30 cellular contexts compared by ENCODE assay signal in the genomic region with DNA sequence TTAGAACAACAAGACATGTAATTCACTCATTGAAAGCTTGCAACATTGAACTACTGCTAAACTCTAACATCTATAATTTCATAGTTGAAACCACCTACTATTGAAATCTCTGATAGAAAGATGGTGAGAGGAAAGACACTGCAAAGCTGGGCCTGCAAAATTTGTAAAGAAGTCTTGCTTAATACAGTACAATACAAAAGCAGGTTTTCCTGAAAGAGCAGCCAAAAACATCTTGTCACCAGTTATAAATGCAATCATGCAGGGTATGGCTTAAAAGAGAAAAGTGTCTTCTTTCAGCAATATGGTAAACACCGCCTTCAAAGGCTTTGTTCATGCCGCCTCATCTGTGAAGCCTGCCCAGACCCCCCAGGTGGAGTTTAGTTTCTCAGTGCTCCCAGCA.
DNase-seq lines count a peak whose midpoint lies in the region; ATAC-seq, FAIRE-seq and TF ChIP-seq lines count a peak whose summit lies in the region.
"Had no signal": no experiment of that assay in that cellular context is flagged by ENCODE, and none has a peak within 500 bp of the region (broad histone marks: within the 10 kb centered on the region; RNA-seq: fewer than 3 reads in every experiment).

No MANE protein-coding gene starts in this region.

- H3K4me3 ChIP-seq in PC-3 (ENCODE audit: low read length) (no peak overlapping the region), body of pancreas (no peak overlapping the region)
- H3K4me3 ChIP-seq: HAP-1, MG63, tibial nerve had no signal

- H3K36me3 Mint-ChIP-seq in mesothelial cell of epicardium, result peaks cover 22% of the 10 kb centered on the region
- H3K36me3 Mint-ChIP-seq in activated T-cell treated with anti-CD3 and anti-CD28 coated beads, Interleukin-2, amount 50 U/mL, for 4 hours (ENCODE audit: insufficient read depth), result peaks cover 15% of the 10 kb centered on the region
- H3K36me3 Mint-ChIP-seq: activated CD8-positive, alpha-beta memory T cell treated with anti-CD3 and anti-CD28 coated beads, Interleukin-2, amount 10 ng/mL, durations not matched to agents 7 days and 5 days had no signal

- H3K4me2 ChIP-seq in PC-3 (ENCODE audit: low read length), result peak overlapping the region; percentile 79
- H3K4me2 ChIP-seq: KMS-11 had no signal

- no peaks in the 10 kb centered on the region for H3K27me3 Mint-ChIP-seq in mesothelial cell of epicardium (ENCODE audit: low read depth)
- no peaks in the 10 kb centered on the region for H3K27me3 Mint-ChIP-seq in activated T-cell treated with anti-CD3 and anti-CD28 coated beads, Interleukin-2, amount 50 U/mL, for 4 hours (ENCODE audit: low read depth)
- H3K27me3 Mint-ChIP-seq: CD4-positive, alpha-beta T cell; T-helper 17 cell had no signal

- TF ChIP-seq POLR2A in body of pancreas (IDR thresholded peaks at IDR 0.05), result no peak

- no TSS peak for BruUV-seq in PC-3 (replicated peaks; lab: Mats Ljungman, UMichigan)

- H3K9me3 ChIP-seq in PC-3 (ENCODE audit: low read length), result no peaks in the 10 kb centered on the region
- no peaks in the 10 kb centered on the region for H3K9me3 ChIP-seq in body of pancreas
- H3K9me3 ChIP-seq: HAP-1, MG63, neutrophil, tibial nerve had no signal

- H3K36me3 ChIP-seq in PC-3 (ENCODE audit: low read depth, low read length) (0 out of 2 replicates have a peak, but pooled peaks cover 3% of the 10 kb centered on the region), body of pancreas (replicated peaks in 1 of 2; ENCODE audit: insufficient read depth in 1 of 2, low read depth in 2 of 2) (no peaks in the 10 kb centered on the region)
- H3K36me3 ChIP-seq: HAP-1, MG63, neutrophil had no signal

- peaks cover 16% of the 10 kb centered on the region for H3F3A ChIP-seq in PC-3 (ENCODE audit: low read length, unreplicated experiment)

- peaks cover 29% of the 10 kb centered on the region for H3K4me1 Mint-ChIP-seq in mesothelial cell of epicardium
- peaks cover 2% of the 10 kb centered on the region for H3K4me1 Mint-ChIP-seq in activated T-cell treated with anti-CD3 and anti-CD28 coated beads, Interleukin-2, amount 50 U/mL, for 4 hours (ENCODE audit: low read depth)
- H3K4me1 Mint-ChIP-seq: activated CD8-positive, alpha-beta memory T cell treated with anti-CD3 and anti-CD28 coated beads, Interleukin-2, amount 10 ng/mL, durations not matched to agents 7 days and 5 days; activated naive CD8-positive, alpha-beta T cell treated with anti-CD3 and anti-CD28 coated beads, Interleukin-2, amount 50 U/mL, for 24 hours; immature natural killer cell had no signal

- POLR2A ChIA-PET in PC-3 (lab: Charles Lee; ENCODE audit: unreplicated experiment), result no interaction called here

- intact Hi-C loops in PC-3 (cut with micrococcal nuclease), result no loop called here
- intact Hi-C loops in body of pancreas (cut with DNase I), result no loop called here

- no peak for TF ChIP-seq CTCF in PC-3 (conservative IDR thresholded peaks at IDR 0.05; ENCODE audit: low read depth, low read length)
- no peak for TF ChIP-seq CTCF in mesothelial cell of epicardium (IDR thresholded peaks at IDR 0.05; ENCODE audit: unreplicated experiment)
- no peak for TF ChIP-seq CTCF in body of pancreas (IDR thresholded peaks at IDR 0.05)

- 95 to 98% methylated on average over 2 of the region's 2 CpGs for whole genome bisulfite sequencing in body of pancreas, 2 donors

- ATAC-seq in PC-3, result no peak
- no peak for ATAC-seq in body of pancreas
- no peak for ATAC-seq in activated T-cell treated with anti-CD3 and anti-CD28 coated beads, Interleukin-2, amount 50 U/mL, for 4 hours
- ATAC-seq: activated CD8-positive, alpha-beta memory T cell treated with anti-CD3 and anti-CD28 coated beads, Interleukin-2, amount 10 ng/mL, durations not matched to agents 7 days and 5 days; activated naive CD8-positive, alpha-beta T cell treated with anti-CD3 and anti-CD28 coated beads, Interleukin-2, amount 50 U/mL, for 24 hours; activated T-cell treated with anti-CD3 and anti-CD28 coated beads, Interleukin-2, amount 50 U/mL, for 72 hours; Right ventricle myocardium inferior; T-helper 17 cell had no signal

- CTCF ChIA-PET in PC-3 (lab: Charles Lee), result no interaction called here

- H3K9me2 ChIP-seq in PC-3 (replicated peaks; ENCODE audit: low read length), result no peaks in the 10 kb centered on the region

- H3K4me3 Mint-ChIP-seq in mesothelial cell of epicardium, result no peak overlapping the region
- H3K4me3 Mint-ChIP-seq in activated T-cell treated with anti-CD3 and anti-CD28 coated beads, Interleukin-2, amount 50 U/mL, for 4 hours, result no peak overlapping the region
- H3K4me3 Mint-ChIP-seq: activated CD8-positive, alpha-beta memory T cell treated with anti-CD3 and anti-CD28 coated beads, Interleukin-2, amount 10 ng/mL, durations not matched to agents 7 days and 5 days; activated naive CD8-positive, alpha-beta T cell treated with anti-CD3 and anti-CD28 coated beads, Interleukin-2, amount 50 U/mL, for 24 hours; activated T-cell treated with anti-CD3 and anti-CD28 coated beads, Interleukin-2, amount 50 U/mL, for 72 hours; CD4-positive, alpha-beta T cell; immature natural killer cell; T-helper 17 cell had no signal

- DNase-seq in NCI-H748 (lab: John Stamatoyannopoulos, UW; ENCODE audit: unreplicated experiment), result peak; percentile 15
- DNase-seq in NCI-H748 treated with DMSO at 0.1 percent for 48 hours (lab: John Stamatoyannopoulos, UW), result no peak
- DNase-seq in G401 (ENCODE audit: low spot score), result peak; percentile 44
- peak; percentile 19 for DNase-seq in PC-3
- no peak for DNase-seq in mesothelial cell of epicardium (ENCODE audit: low spot score in 2 of 2, unreplicated experiment in 2 of 2)
- DNase-seq in body of pancreas, result no peak
- no peak for DNase-seq in activated T-cell treated with anti-CD3 and anti-CD28 coated beads, Interleukin-2, amount 50 U/mL, for 4 hours
- no peak for DNase-seq in frontal cortex (ENCODE audit: low spot score in 2 of 2)
- DNase-seq: activated CD4-positive, alpha-beta T cell treated with anti-CD3 and anti-CD28 coated beads, Interleukin-2, amount 50 U/mL, for 4 hours; activated CD8-positive, alpha-beta memory T cell treated with anti-CD3 and anti-CD28 coated beads, Interleukin-2, amount 10 ng/mL, durations not matched to agents 7 days and 5 days; activated naive CD4-positive, alpha-beta T cell; activated naive CD8-positive, alpha-beta T cell treated with anti-CD3 and anti-CD28 coated beads, Interleukin-2, amount 50 U/mL, for 24 hours; activated T-cell treated with anti-CD3 and anti-CD28 coated beads, Interleukin-2, amount 50 U/mL, for 72 hours; CD4-positive, alpha-beta T cell; DMS 273 treated with DMSO at 0.1 percent for 48 hours; immature natural killer cell; mesendoderm; MG63; NCI-H1105 treated with DMSO at 0.1 percent for 48 hours; NCI-H510A treated with DMSO at 0.1 percent for 48 hours; stimulated activated CD4-positive, alpha-beta T cell treated with anti-CD3 and anti-CD28 coated beads, Interleukin-15, amount 100 ng/mL, for 24 hours; stimulated activated CD4-positive, alpha-beta T cell treated with anti-CD3 and anti-CD28 coated beads, Interleukin-4, amount 100 ng/mL, for 4 hours; T-helper 17 cell had no signal

- no peaks in the 10 kb centered on the region for H3K9me3 Mint-ChIP-seq in mesothelial cell of epicardium
- H3K9me3 Mint-ChIP-seq in activated T-cell treated with anti-CD3 and anti-CD28 coated beads, Interleukin-2, amount 50 U/mL, for 4 hours, result no peaks in the 10 kb centered on the region
- H3K9me3 Mint-ChIP-seq: activated naive CD8-positive, alpha-beta T cell treated with anti-CD3 and anti-CD28 coated beads, Interleukin-2, amount 50 U/mL, for 24 hours; activated T-cell treated with anti-CD3 and anti-CD28 coated beads, Interleukin-2, amount 50 U/mL, for 72 hours; CD4-positive, alpha-beta T cell; immature natural killer cell had no signal

- FAIRE-seq in frontal cortex (lab: Jason Lieb, UNC), result no peak
- FAIRE-seq: GM12891, TTC549 had no signal

- H3K4me1 ChIP-seq in PC-3 (ENCODE audit: insufficient read depth, low read length) (peaks cover 46% of the 10 kb centered on the region), body of pancreas (peaks cover 20% of the 10 kb centered on the region)
- H3K4me1 ChIP-seq: HAP-1 had no signal

- no peak overlapping the region for H2AFZ ChIP-seq in PC-3 (ENCODE audit: low read length)

- no peaks in the 10 kb centered on the region for H3K79me2 ChIP-seq in PC-3 (ENCODE audit: low read length)

- no peaks in the 10 kb centered on the region for H3K27me3 ChIP-seq in PC-3 (ENCODE audit: low read length)
- H3K27me3 ChIP-seq in body of pancreas, result no peaks in the 10 kb centered on the region
- H3K27me3 ChIP-seq: MG63, neutrophil, tibial nerve had no signal

- peak overlapping the region; percentile 64 for H3K27ac Mint-ChIP-seq in mesothelial cell of epicardium
- H3K27ac Mint-ChIP-seq: activated CD8-positive, alpha-beta memory T cell treated with anti-CD3 and anti-CD28 coated beads, Interleukin-2, amount 10 ng/mL, durations not matched to agents 7 days and 5 days; activated naive CD8-positive, alpha-beta T cell treated with anti-CD3 and anti-CD28 coated beads, Interleukin-2, amount 50 U/mL, for 24 hours; activated T-cell treated with anti-CD3 and anti-CD28 coated beads, Interleukin-2, amount 50 U/mL, for 72 hours; CD4-positive, alpha-beta T cell; immature natural killer cell; T-helper 17 cell had no signal

- in situ Hi-C loops in G401 (cut with HindIII; ENCODE audit: low sequenced_read_pairs), result no loop called here

- H3K27ac ChIP-seq in PC-3 (ENCODE audit: low read length) (peak overlapping the region; percentile 93), body of pancreas (no peak overlapping the region)
- H3K27ac ChIP-seq: KMS-11, neutrophil had no signal

- no peaks in the 10 kb centered on the region for H4K20me1 ChIP-seq in PC-3 (ENCODE audit: low read length)

- H3K9ac ChIP-seq in PC-3 (ENCODE audit: low read length), result 0 out of 2 replicates have a peak overlapping the region, but pooled peaks have one; percentile 2
- H3K9ac ChIP-seq: KMS-11 had no signal

Comparison
In these comparisons a context has a peak if more than half of its experiments do, and no peak if none do; other contexts are left out.
1. DNase-seq: peak in NCI-H748 (single experiment), G401 (single experiment) and PC-3 (single experiment); none in NCI-H748 treated with DMSO at 0.1 percent for 48 hours (single experiment), mesothelial cell of epicardium (0 of 2), body of pancreas (0 of 4), activated T-cell treated with anti-CD3 and anti-CD28 coated beads, Interleukin-2, amount 50 U/mL, for 4 hours (single experiment) and frontal cortex (0 of 2).